24 cellular contexts compared by ENCODE assay signal in the genomic region with DNA sequence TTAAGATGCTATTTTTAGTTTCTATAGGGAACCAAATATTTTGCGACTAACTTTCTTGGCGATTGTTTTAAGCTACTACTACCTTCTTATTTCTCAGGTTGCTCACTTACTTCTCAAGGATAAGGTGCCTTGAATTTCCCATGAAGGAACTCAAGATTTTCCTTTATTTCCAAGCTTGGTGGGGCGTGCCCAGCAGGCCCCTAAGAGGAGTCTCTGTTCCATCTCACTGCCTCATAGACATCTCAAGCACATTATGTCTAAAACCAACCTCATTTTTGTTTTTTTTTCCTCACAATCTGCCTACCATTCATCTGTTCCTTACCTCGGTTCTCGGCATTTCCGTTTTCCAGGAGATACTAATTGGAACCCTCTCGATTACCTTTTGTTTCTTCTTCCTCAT.
DNase-seq lines count a peak whose midpoint lies in the region; ATAC-seq, FAIRE-seq and TF ChIP-seq lines count a peak whose summit lies in the region.
"Had no signal": no experiment of that assay in that cellular context is flagged by ENCODE, and none has a peak within 500 bp of the region (broad histone marks: within the 10 kb centered on the region; RNA-seq: fewer than 3 reads in every experiment).

No MANE protein-coding gene starts in this region.

- TF ChIP-seq RAD21 in GM12878 (IDR thresholded peaks at IDR 0.05; ENCODE audit: insufficient read depth, low read depth, low read length), result no peak

- DNase-seq in GM23338 (ENCODE audit: low spot score), result no peak
- no peak for DNase-seq in GM12878 (ENCODE audit: low read depth, low spot score)
- DNase-seq in thyroid gland, result peak; percentile 62 to 63
- DNase-seq in left lung, result no peak
- DNase-seq in smooth muscle cell (lab: John Stamatoyannopoulos, UW; ENCODE audit: unreplicated experiment), result no peak
- DNase-seq: 8988T; ACHN; BE2C; C1 segment of cervical spinal cord; CD4-positive, alpha-beta memory T cell; CD4-positive, CD25-positive, alpha-beta regulatory T cell; CD8-positive, alpha-beta memory T cell; COR-L47; DMS 273 treated with DMSO at 0.1 percent for 48 hours; DMS153; DMS53; DND-41; EL; GDM1 had no signal

- H3K9ac ChIP-seq in GM12878 (ENCODE audit: control insufficient read depth, insufficient read depth, low read length) (no peak overlapping the region), smooth muscle cell (ENCODE audit: low read depth) (no peak overlapping the region)
- H3K9ac ChIP-seq: BLaER1 had no signal

- RAD21 ChIA-PET in GM12878 (lab: Charles Lee; ENCODE audit: unreplicated experiment), result no interaction called here

- in situ Hi-C loops in GM12878 (cut with MboI), result no loop called here

- H3K36me3 Mint-ChIP-seq in GM23338 (ENCODE audit: low read depth), result no peaks in the 10 kb centered on the region
- H3K36me3 Mint-ChIP-seq: CD4-positive, alpha-beta memory T cell had no signal

- H3K27ac Mint-ChIP-seq in GM23338, result no peak overlapping the region
- H3K27ac Mint-ChIP-seq: CD14-positive monocyte; CD4-positive, alpha-beta memory T cell; CD4-positive, CD25-positive, alpha-beta regulatory T cell; CD8-positive, alpha-beta memory T cell had no signal

- H3K4me1 Mint-ChIP-seq in GM23338, result peaks cover 19% of the 10 kb centered on the region
- H3K4me1 Mint-ChIP-seq: CD4-positive, alpha-beta memory T cell; CD8-positive, alpha-beta memory T cell had no signal

- H3F3A ChIP-seq in GM23338 (replicated peaks; ENCODE audit: low read depth) (no peaks in the 10 kb centered on the region), smooth muscle cell (ENCODE audit: low read depth) (no peaks in the 10 kb centered on the region)

- SMC1A ChIA-PET in GM12878 (lab: Charles Lee; ENCODE audit: uncharacterized antibody, unreplicated experiment), result no interaction called here

- no peaks in the 10 kb centered on the region for H4K20me1 ChIP-seq in GM23338 (replicated peaks; ENCODE audit: insufficient read depth)
- no peaks in the 10 kb centered on the region for H4K20me1 ChIP-seq in GM12878 (ENCODE audit: control insufficient read depth, insufficient read depth)
- H4K20me1 ChIP-seq in smooth muscle cell (ENCODE audit: low read depth), result no peaks in the 10 kb centered on the region
- H4K20me1 ChIP-seq: BLaER1 had no signal

- H3K27me3 ChIP-seq in GM23338 (ENCODE audit: insufficient read depth) (no peaks in the 10 kb centered on the region), GM12878 (replicated peaks in 1 of 2; ENCODE audit: control insufficient read depth in 2 of 2, insufficient read depth in 2 of 2, low read length in 1 of 2) (no peaks in the 10 kb centered on the region; a peak in 1 of 4 replicates), thyroid gland (no peaks in the 10 kb centered on the region), left lung (no peaks in the 10 kb centered on the region), smooth muscle cell (ENCODE audit: low read depth) (no peaks in the 10 kb centered on the region)
- H3K27me3 ChIP-seq: BE2C, BLaER1 had no signal

- H3K9me3 ChIP-seq in GM12878 (replicated peaks; ENCODE audit: control insufficient read depth, insufficient read depth, low read length), result no peaks in the 10 kb centered on the region
- H3K9me3 ChIP-seq in thyroid gland, result no peaks in the 10 kb centered on the region
- no peaks in the 10 kb centered on the region for H3K9me3 ChIP-seq in left lung
- no peaks in the 10 kb centered on the region for H3K9me3 ChIP-seq in smooth muscle cell (replicated peaks; ENCODE audit: low read depth)
- H3K9me3 ChIP-seq: BE2C, BLaER1 had no signal

- no peak for TF ChIP-seq CTCF in GM23338 (conservative IDR thresholded peaks at IDR 0.05; ENCODE audit: low read depth in 2 of 2)
- no peak for TF ChIP-seq CTCF in GM12878 (IDR thresholded peaks at IDR 0.05 in 2 of 3, conservative IDR thresholded peaks at IDR 0.05 in 1 of 3; ENCODE audit: control insufficient read depth in 2 of 3, extremely low read depth in 1 of 3, insufficient read depth in 1 of 3, low read depth in 3 of 3, low read length in 3 of 3)
- no peak for TF ChIP-seq CTCF in thyroid gland (IDR thresholded peaks at IDR 0.05)
- no peak for TF ChIP-seq CTCF in left lung (IDR thresholded peaks at IDR 0.05)
- TF ChIP-seq CTCF in smooth muscle cell (IDR thresholded peaks at IDR 0.05; ENCODE audit: borderline replicate concordance, insufficient read depth, poor library complexity, severe bottlenecking), result no peak

- H3K4me2 ChIP-seq in GM23338 (no peak overlapping the region), GM12878 (ENCODE audit: control insufficient read depth, insufficient read depth) (no peak overlapping the region), smooth muscle cell (no peak overlapping the region)
- H3K4me2 ChIP-seq: BLaER1 had no signal

- ATAC-seq in GM23338 (no peak), GM12878 (no peak), left lung (no peak)

- H3K79me2 ChIP-seq in GM23338 (replicated peaks; ENCODE audit: insufficient read depth) (no peaks in the 10 kb centered on the region), GM12878 (ENCODE audit: control insufficient read depth, insufficient read depth, low read length) (no peaks in the 10 kb centered on the region), smooth muscle cell (ENCODE audit: low read depth) (no peaks in the 10 kb centered on the region)

- FAIRE-seq in GM12878 (lab: Jason Lieb, UNC), result peak; percentile 7
- FAIRE-seq: A204.1, GM12891, GM19239 had no signal

- TF ChIP-seq POLR2A in GM12878 (IDR thresholded peaks at IDR 0.05; ENCODE audit: low read depth, low read length) (no peak), thyroid gland (IDR thresholded peaks at IDR 0.05) (no peak)

- H3K36me3 ChIP-seq in GM23338 (ENCODE audit: insufficient read depth), result no peaks in the 10 kb centered on the region
- H3K36me3 ChIP-seq in GM12878 (ENCODE audit: control insufficient read depth in 2 of 2, insufficient read depth in 2 of 2, low read length in 1 of 2), result no peaks in the 10 kb centered on the region
- H3K36me3 ChIP-seq in thyroid gland, result no peaks in the 10 kb centered on the region
- no peaks in the 10 kb centered on the region for H3K36me3 ChIP-seq in left lung
- no peaks in the 10 kb centered on the region for H3K36me3 ChIP-seq in smooth muscle cell (ENCODE audit: low read depth)
- H3K36me3 ChIP-seq: BE2C, BLaER1 had no signal

- 29% methylated on average over 7 of the region's 7 CpGs for WGBS in GM12878 (ENCODE audit: insufficient coverage, insufficient replicate concordance, low lambda C conversion rate, missing lambda C conversion rate)
- WGBS in thyroid gland, 2 donors, result 39 to 49% methylated on average over 7 of the region's 7 CpGs
- WGBS in smooth muscle cell (ENCODE audit: low lambda C conversion rate), result 93% methylated on average over 7 of the region's 7 CpGs

- intact Hi-C loops in GM12878 (cut with micrococcal nuclease; ENCODE audit: unreplicated experiment) (no loop called here), thyroid gland (cut with DNase I) (no loop called here), left lung (cut with DNase I) (no loop called here)

- no peak for TF ChIP-seq EP300 in GM12878 (IDR thresholded peaks at IDR 0.05; ENCODE audit: borderline replicate concordance in 1 of 2, control insufficient read depth in 1 of 2, low read depth in 2 of 2, low read length in 2 of 2)

- H3K27ac ChIP-seq in GM23338 (ENCODE audit: low read depth), result no peak overlapping the region
- no peak overlapping the region for H3K27ac ChIP-seq in GM12878 (ENCODE audit: control insufficient read depth, insufficient read depth)
- peak overlapping the region in 2 of 3 donors; percentile 28 to 36 for H3K27ac ChIP-seq in thyroid gland
- H3K27ac ChIP-seq in left lung, result no peak overlapping the region
- H3K27ac ChIP-seq in smooth muscle cell (ENCODE audit: low read depth), result no peak overlapping the region
- H3K27ac ChIP-seq: BLaER1 had no signal

- peaks cover 6% of the 10 kb centered on the region; the same call in 1 of the 2 replicates for H3K9me2 ChIP-seq in GM23338 (ENCODE audit: insufficient read depth)

- H3K4me3 ChIP-seq in GM23338 (no peak overlapping the region), GM12878 (no peak overlapping the region), thyroid gland (replicated peaks in 1 of 3) (no peak overlapping the region), left lung (no peak overlapping the region), smooth muscle cell (no peak overlapping the region)
- H3K4me3 ChIP-seq: BLaER1 had no signal

- BruUV-seq in GM12878 (replicated peaks; lab: Mats Ljungman, UMichigan), result no TSS peak

- H3K9me3 Mint-ChIP-seq in GM23338, result peaks cover 7% of the 10 kb centered on the region; the same call in 1 of the 3 replicates
- H3K9me3 Mint-ChIP-seq: CD8-positive, alpha-beta memory T cell had no signal

- H3K27me3 Mint-ChIP-seq in GM23338 (ENCODE audit: insufficient read depth, low read depth, poor library complexity), result peaks cover 2% of the 10 kb centered on the region
- H3K27me3 Mint-ChIP-seq: CD4-positive, CD25-positive, alpha-beta regulatory T cell had no signal

- no peak overlapping the region for H3K4me3 Mint-ChIP-seq in GM23338
- H3K4me3 Mint-ChIP-seq: CD14-positive monocyte; CD4-positive, alpha-beta memory T cell; CD4-positive, CD25-positive, alpha-beta regulatory T cell; CD8-positive, alpha-beta memory T cell had no signal

- CTCF ChIA-PET in GM12878 (lab: Yijun Ruan, JAX), result no interaction called here

- POLR2A ChIA-PET in GM12878 (lab: Charles Lee), result no interaction called here

- H2AFZ ChIP-seq in GM23338, result 0 out of 2 replicates have a peak overlapping the region, but pooled peaks have one; percentile 14
- H2AFZ ChIP-seq in GM12878 (ENCODE audit: control insufficient read depth, low read depth, low read length), result no peak overlapping the region
- no peak overlapping the region for H2AFZ ChIP-seq in smooth muscle cell (ENCODE audit: low read depth)

- H3K4me1 ChIP-seq in GM23338 (ENCODE audit: insufficient read depth) (peaks cover 26% of the 10 kb centered on the region), GM12878 (ENCODE audit: control insufficient read depth, insufficient read depth, low read length) (no peaks in the 10 kb centered on the region), thyroid gland (peaks cover 0 to 13% of the 10 kb centered on the region in 2 donors), left lung (no peaks in the 10 kb centered on the region), smooth muscle cell (ENCODE audit: low read depth) (peaks cover 6% of the 10 kb centered on the region)
- H3K4me1 ChIP-seq: BE2C had no signal

TF ChIP-seq in GM23338, 12 proteins besides CTCF, POLR2A, EP300 and RAD21 (continues in another document):
- TF ChIP-seq EZH2phosphoT487 (IDR thresholded peaks at IDR 0.05; ENCODE audit: unreplicated experiment), result no peak
- no peak for TF ChIP-seq CREB1 (CRISPR knock-in tag; IDR thresholded peaks at IDR 0.05; ENCODE audit: low read depth)
- TF ChIP-seq JUNB (IDR thresholded peaks at IDR 0.05; ENCODE audit: unreplicated experiment), result no peak

TF ChIP-seq in GM12878, 131 proteins besides CTCF, POLR2A, EP300 and RAD21 (continues in another document):
- TF ChIP-seq USF2 (IDR thresholded peaks at IDR 0.05; ENCODE audit: borderline replicate concordance, low read depth, low read length) (no peak), SP1 (IDR thresholded peaks at IDR 0.05; ENCODE audit: low read depth, low read length) (no peak)

Comparison
In these comparisons a context has a peak if more than half of its experiments do, and no peak if none do; other contexts are left out.
1. DNase-seq: peak in thyroid gland (2 of 2); none in GM23338 (single experiment), GM12878 (single experiment), left lung (0 of 2) and smooth muscle cell (single experiment).
2. H3K27ac ChIP-seq: peak in thyroid gland (2 of 3); none in GM23338 (single experiment), GM12878 (single experiment), left lung (0 of 2) and smooth muscle cell (single experiment).